Comparison of ENCODE assay signal across 8 cellular contexts in genomic region chr1:183472488-183473285, GRCh38. TPM values are rescaled to one million over a fixed set of nuclear protein-coding genes. Genes with fewer than 3 reads are reported as not detected.
A peak's percentile ranks its signal among the peaks of the same experiment; 100 is the strongest.
DNase-seq lines count a peak whose midpoint lies in the region; ATAC-seq lines count a peak whose summit lies in the region.

A gene with protein sequence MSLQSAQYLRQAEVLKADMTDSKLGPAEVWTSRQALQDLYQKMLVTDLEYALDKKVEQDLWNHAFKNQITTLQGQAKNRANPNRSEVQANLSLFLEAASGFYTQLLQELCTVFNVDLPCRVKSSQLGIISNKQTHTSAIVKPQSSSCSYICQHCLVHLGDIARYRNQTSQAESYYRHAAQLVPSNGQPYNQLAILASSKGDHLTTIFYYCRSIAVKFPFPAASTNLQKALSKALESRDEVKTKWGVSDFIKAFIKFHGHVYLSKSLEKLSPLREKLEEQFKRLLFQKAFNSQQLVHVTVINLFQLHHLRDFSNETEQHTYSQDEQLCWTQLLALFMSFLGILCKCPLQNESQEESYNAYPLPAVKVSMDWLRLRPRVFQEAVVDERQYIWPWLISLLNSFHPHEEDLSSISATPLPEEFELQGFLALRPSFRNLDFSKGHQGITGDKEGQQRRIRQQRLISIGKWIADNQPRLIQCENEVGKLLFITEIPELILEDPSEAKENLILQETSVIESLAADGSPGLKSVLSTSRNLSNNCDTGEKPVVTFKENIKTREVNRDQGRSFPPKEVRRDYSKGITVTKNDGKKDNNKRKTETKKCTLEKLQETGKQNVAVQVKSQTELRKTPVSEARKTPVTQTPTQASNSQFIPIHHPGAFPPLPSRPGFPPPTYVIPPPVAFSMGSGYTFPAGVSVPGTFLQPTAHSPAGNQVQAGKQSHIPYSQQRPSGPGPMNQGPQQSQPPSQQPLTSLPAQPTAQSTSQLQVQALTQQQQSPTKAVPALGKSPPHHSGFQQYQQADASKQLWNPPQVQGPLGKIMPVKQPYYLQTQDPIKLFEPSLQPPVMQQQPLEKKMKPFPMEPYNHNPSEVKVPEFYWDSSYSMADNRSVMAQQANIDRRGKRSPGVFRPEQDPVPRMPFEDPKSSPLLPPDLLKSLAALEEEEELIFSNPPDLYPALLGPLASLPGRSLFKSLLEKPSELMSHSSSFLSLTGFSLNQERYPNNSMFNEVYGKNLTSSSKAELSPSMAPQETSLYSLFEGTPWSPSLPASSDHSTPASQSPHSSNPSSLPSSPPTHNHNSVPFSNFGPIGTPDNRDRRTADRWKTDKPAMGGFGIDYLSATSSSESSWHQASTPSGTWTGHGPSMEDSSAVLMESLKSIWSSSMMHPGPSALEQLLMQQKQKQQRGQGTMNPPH (plus strand): TSS chr1:183472499. CDS start chr1:183472621, 122 bp downstream.

- intact Hi-C loops in activated CD4-positive, alpha-beta T cell treated with anti-CD3 and anti-CD28 coated beads, Interleukin-2, amount 10 ng/mL, durations not matched to agents 24 days and 14 days (cut with micrococcal nuclease): loop anchor here (5.0 to 10.0 kb wide), 6 partner anchors 442 to 1282 kb away; partner anchors contain the start of genes C1orf21, COLGALT2, EDEM3 and GLUL

- peak within 1 kb of the TSS; percentile 92 for H3K4me3 Mint-ChIP-seq in activated CD4-positive, alpha-beta T cell treated with anti-CD3 and anti-CD28 coated beads, Interleukin-2, amount 10 ng/mL, durations not matched to agents 24 days and 14 days
- peak within 1 kb of the TSS; percentile 95 for H3K4me3 Mint-ChIP-seq in memory B cell

- ATAC-seq in GM21619 (IDR thresholded peaks at IDR 0.05; ENCODE audit: unreplicated experiment) (peak; percentile 13), memory B cell (ENCODE audit: low read depth) (peak; percentile 1)

- H3K27ac Mint-ChIP-seq in activated CD4-positive, alpha-beta T cell treated with anti-CD3 and anti-CD28 coated beads, Interleukin-2, amount 10 ng/mL, durations not matched to agents 24 days and 14 days: peak within 1 kb of the TSS; percentile 100
- H3K27ac Mint-ChIP-seq in memory B cell: peak within 1 kb of the TSS; percentile 98

- no peaks in the 10 kb centered on the region for H3K9me3 Mint-ChIP-seq in activated CD4-positive, alpha-beta T cell treated with anti-CD3 and anti-CD28 coated beads, Interleukin-2, amount 10 ng/mL, durations not matched to agents 24 days and 14 days
- H3K9me3 Mint-ChIP-seq in memory B cell: no peaks in the 10 kb centered on the region

- H3K36me3 Mint-ChIP-seq in activated CD4-positive, alpha-beta T cell treated with anti-CD3 and anti-CD28 coated beads, Interleukin-2, amount 10 ng/mL, durations not matched to agents 24 days and 14 days (ENCODE audit: low read depth): peaks cover 13% of the 10 kb centered on the region
- H3K36me3 Mint-ChIP-seq in memory B cell: no peaks in the 10 kb centered on the region

- peaks cover 28% of the 10 kb centered on the region for H3K4me1 Mint-ChIP-seq in activated CD4-positive, alpha-beta T cell treated with anti-CD3 and anti-CD28 coated beads, Interleukin-2, amount 10 ng/mL, durations not matched to agents 24 days and 14 days
- peaks cover 15% of the 10 kb centered on the region for H3K4me1 Mint-ChIP-seq in memory B cell

- DNase-seq in ELF-1 (ENCODE audit: low read depth, low spot score) (peak; percentile 69), Kasumi-1 (lab: John Stamatoyannopoulos, UW) (peak; percentile 47 to 54), dermis blood vessel endothelial cell (no peak), memory B cell (ENCODE audit: low spot score in 2 of 2) (peak in 1 of 2 donors; percentile 29), NCI-H2196 (lab: John Stamatoyannopoulos, UW; ENCODE audit: unreplicated experiment) (no peak)
- peak; percentile 86 for DNase-seq in activated CD4-positive, alpha-beta T cell treated with anti-CD3 and anti-CD28 coated beads, Interleukin-2, amount 10 ng/mL, durations not matched to agents 24 days and 14 days
- peak; percentile 2 for DNase-seq in stimulated activated CD8-positive, alpha-beta memory T cell treated with anti-CD3 and anti-CD28 coated beads, Interleukin-12 subunit alpha, Interleukin-12 subunit beta, amount 100 ng/mL, for 24 hours (ENCODE audit: extremely low read depth)

- H3K27me3 Mint-ChIP-seq in activated CD4-positive, alpha-beta T cell treated with anti-CD3 and anti-CD28 coated beads, Interleukin-2, amount 10 ng/mL, durations not matched to agents 24 days and 14 days: no peaks in the 10 kb centered on the region
- H3K27me3 Mint-ChIP-seq in memory B cell: no peaks in the 10 kb centered on the region

RNA-seq across cellular contexts. Expression of the gene that starts here (rescaled TPM):
- total RNA-seq in activated CD4-positive, alpha-beta T cell treated with anti-CD3 and anti-CD28 coated beads, Interleukin-2, amount 10 ng/mL, durations not matched to agents 24 days and 14 days: 78.4 and 79.8 TPM in 2 replicates
- 26.7 and 44.4 TPM in 2 replicates for total RNA-seq in dermis blood vessel endothelial cell

Comparison
In these comparisons a context has a peak if more than half of its experiments do, and no peak if none do; other contexts are left out.
1. DNase-seq: peak in ELF-1 (single experiment), Kasumi-1 (2 of 2), activated CD4-positive, alpha-beta T cell treated with anti-CD3 and anti-CD28 coated beads, Interleukin-2, amount 10 ng/mL, durations not matched to agents 24 days and 14 days (single experiment) and stimulated activated CD8-positive, alpha-beta memory T cell treated with anti-CD3 and anti-CD28 coated beads, Interleukin-12 subunit alpha, Interleukin-12 subunit beta, amount 100 ng/mL, for 24 hours (single experiment); none in dermis blood vessel endothelial cell (single experiment) and NCI-H2196 (single experiment).